Comparison of ENCODE assay signal across 28 cellular contexts in the genomic region with DNA sequence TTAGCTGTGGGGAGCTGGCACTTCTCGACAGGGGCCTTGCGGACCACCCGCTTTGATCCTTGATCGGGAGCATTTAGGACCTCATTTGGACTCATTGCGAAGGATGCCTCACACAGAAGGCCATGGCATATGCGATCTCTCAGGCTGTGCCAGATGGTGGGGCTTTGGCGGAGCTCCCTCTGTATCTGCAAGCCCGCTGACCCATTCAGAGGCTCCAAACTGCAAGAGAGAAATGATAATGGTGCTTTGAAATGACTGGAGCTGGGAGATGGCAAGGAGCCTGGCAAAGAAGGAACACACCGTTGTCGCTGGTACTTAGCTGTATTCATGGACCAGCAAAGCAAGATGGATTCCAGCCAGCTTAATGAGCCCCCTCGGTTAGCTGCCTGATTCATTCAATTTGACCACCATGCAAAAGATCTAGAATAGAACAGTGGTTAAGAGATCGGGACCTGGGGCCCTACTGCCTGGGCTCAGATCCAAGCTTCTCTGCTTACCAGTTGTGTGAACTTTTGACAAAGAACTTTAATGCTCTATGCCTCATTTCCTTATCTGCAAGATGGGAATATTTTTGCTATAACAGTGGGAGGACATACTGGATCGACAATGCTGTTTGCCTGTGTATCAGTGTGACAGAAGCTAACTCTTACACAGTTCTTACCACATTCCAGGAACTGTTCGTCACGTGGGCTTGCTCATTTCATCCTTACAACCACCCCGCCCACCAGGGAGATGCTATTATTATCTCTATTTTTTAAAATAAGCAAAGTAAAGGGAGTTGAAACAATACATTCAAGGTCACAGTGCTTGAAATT.
DNase-seq lines count a peak whose midpoint lies in the region; ATAC-seq, FAIRE-seq and TF ChIP-seq lines count a peak whose summit lies in the region.
"Had no signal": no experiment of that assay in that cellular context is flagged by ENCODE, and none has a peak within 500 bp of the region (broad histone marks: within the 10 kb centered on the region; RNA-seq: fewer than 3 reads in every experiment).

No MANE protein-coding gene starts in this region.

- peaks cover 5% of the 10 kb centered on the region for H3K4me1 ChIP-seq in astrocyte (ENCODE audit: insufficient read depth, low read length)
- H3K4me1 ChIP-seq: A549, gastroesophageal sphincter, prostate gland, spleen had no signal

- H3K9me3 Mint-ChIP-seq in astrocyte (ENCODE audit: unreplicated experiment), result peaks cover 12% of the 10 kb centered on the region
- H3K9me3 Mint-ChIP-seq: activated B cell treated with CpG ODN at 0.5 μM for 24 hours; activated CD4-positive, alpha-beta memory T cell treated with anti-CD3 and anti-CD28 coated beads, Interleukin-2, amount 10 ng/mL, durations not matched to agents 7 days and 5 days; activated naive CD4-positive, alpha-beta T cell treated with anti-CD3 and anti-CD28 coated beads, Interleukin-2, amount 50 U/mL, for 72 hours; activated T-cell treated with anti-CD3 and anti-CD28 coated beads, Interleukin-2, amount 50 U/mL, for 4 hours; natural killer cell treated with Interleukin-12 subunit alpha and Interleukin-12 subunit beta and Interleukin-15 and Interleukin-18, amount 100 ng/mL, for 72 hours; T-helper 1 cell treated with Interleukin-12 subunit alpha and Interleukin-12 subunit beta and Interleukin-4 antibody, amounts not matched to agents 30 μg/mL and 1 μg/mL, for 36 hours had no signal

- intact Hi-C loops in head of caudate nucleus (cut with DNase I), result no loop called here

- no peaks in the 10 kb centered on the region for H3K36me3 ChIP-seq in astrocyte (ENCODE audit: insufficient read depth, low read length)
- H3K36me3 ChIP-seq: gastroesophageal sphincter, prostate gland, spleen had no signal

- H2AFZ ChIP-seq in astrocyte (ENCODE audit: low read depth, low read length), result peak overlapping the region; percentile 2

- peak overlapping the region; percentile 7 for H3K4me2 ChIP-seq in astrocyte (ENCODE audit: low read length)
- H3K4me2 ChIP-seq: A549 had no signal

- no peak overlapping the region for H3K9ac ChIP-seq in astrocyte (ENCODE audit: low read length)

- TF ChIP-seq CTCF in AG10803 (conservative IDR thresholded peaks at IDR 0.05; ENCODE audit: low read length), result no peak
- no peak for TF ChIP-seq CTCF in astrocyte (IDR thresholded peaks at IDR 0.05; ENCODE audit: insufficient read depth, low read depth, low read length)

- peak; percentile 13 for DNase-seq in AG10803 (ENCODE audit: low read depth)
- DNase-seq in NCI-H1092 treated with DMSO at 0.1 percent for 48 hours (lab: John Stamatoyannopoulos, UW), result peak; percentile 82
- DNase-seq in astrocyte (ENCODE audit: low read depth), result peak; percentile 79
- peak in 30 of 42 donors; percentile 5 to 79 (median 32) for DNase-seq in head of caudate nucleus
- DNase-seq in GOT3 (lab: John Stamatoyannopoulos, UW), result no peak
- no peak for DNase-seq in amniotic stem cell (lab: John Stamatoyannopoulos, UW)
- DNase-seq: activated B cell treated with CpG ODN at 0.5 μM for 24 hours; activated CD4-positive, alpha-beta memory T cell treated with anti-CD3 and anti-CD28 coated beads, Interleukin-2, amount 10 ng/mL, durations not matched to agents 7 days and 5 days; activated T-cell treated with anti-CD3 and anti-CD28 coated beads, Interleukin-2, amount 50 U/mL, for 4 hours; DMS53; left cardiac atrium; NCI-H2081 treated with DMSO at 0.1 percent for 48 hours; NCI-H69; spleen; stimulated activated CD4-positive, alpha-beta T cell treated with anti-CD3 and anti-CD28 coated beads, Interleukin-4, amount 100 ng/mL, for 4 hours had no signal

- H3K9me3 ChIP-seq in astrocyte (ENCODE audit: insufficient read depth, low read depth, low read length), result no peaks in the 10 kb centered on the region
- H3K9me3 ChIP-seq: prostate gland had no signal

- no peak overlapping the region for H3K4me3 ChIP-seq in AG10803 (ENCODE audit: low read length)
- H3K4me3 ChIP-seq in astrocyte (ENCODE audit: insufficient read depth, low read depth, low read length), result no peak overlapping the region
- H3K4me3 ChIP-seq: A549, dorsolateral prefrontal cortex, gastroesophageal sphincter, prostate gland, spleen had no signal

- no peak for ATAC-seq in GM18511 (IDR thresholded peaks at IDR 0.05; ENCODE audit: unreplicated experiment)
- ATAC-seq in GM18868 (IDR thresholded peaks at IDR 0.05; ENCODE audit: unreplicated experiment), result no peak
- ATAC-seq: A549; activated naive CD4-positive, alpha-beta T cell treated with anti-CD3 and anti-CD28 coated beads, Interleukin-2, amount 50 U/mL, for 72 hours; activated T-cell treated with anti-CD3 and anti-CD28 coated beads, Interleukin-2, amount 50 U/mL, for 4 hours; gastroesophageal sphincter; left cardiac atrium; natural killer cell treated with Interleukin-12 subunit alpha and Interleukin-12 subunit beta and Interleukin-15 and Interleukin-18, amount 100 ng/mL, for 72 hours had no signal

- H3K27me3 Mint-ChIP-seq in astrocyte (ENCODE audit: low read depth, unreplicated experiment), result peaks cover 34% of the 10 kb centered on the region
- H3K27me3 Mint-ChIP-seq: activated B cell treated with CpG ODN at 0.5 μM for 24 hours; activated CD4-positive, alpha-beta memory T cell treated with anti-CD3 and anti-CD28 coated beads, Interleukin-2, amount 10 ng/mL, durations not matched to agents 7 days and 5 days had no signal

- no peak overlapping the region for H3K27ac ChIP-seq in astrocyte (ENCODE audit: low read depth, low read length)
- H3K27ac ChIP-seq: A549, dorsolateral prefrontal cortex, gastroesophageal sphincter, HL-60, prostate gland, spleen had no signal

- H3K27me3 ChIP-seq in astrocyte (ENCODE audit: insufficient read depth, low read length), result no peaks in the 10 kb centered on the region
- H3K27me3 ChIP-seq: gastroesophageal sphincter, spleen had no signal

- H3K27ac Mint-ChIP-seq in astrocyte (ENCODE audit: unreplicated experiment), result no peak overlapping the region
- H3K27ac Mint-ChIP-seq: activated B cell treated with CpG ODN at 0.5 μM for 24 hours; activated CD4-positive, alpha-beta memory T cell treated with anti-CD3 and anti-CD28 coated beads, Interleukin-2, amount 10 ng/mL, durations not matched to agents 7 days and 5 days; activated naive CD4-positive, alpha-beta T cell treated with anti-CD3 and anti-CD28 coated beads, Interleukin-2, amount 50 U/mL, for 72 hours; IgD-negative memory B cell; natural killer cell treated with Interleukin-12 subunit alpha and Interleukin-12 subunit beta and Interleukin-15 and Interleukin-18, amount 100 ng/mL, for 72 hours; T-helper 1 cell treated with Interleukin-12 subunit alpha and Interleukin-12 subunit beta and Interleukin-4 antibody, amounts not matched to agents 30 μg/mL and 1 μg/mL, for 36 hours had no signal

- peaks cover 1% of the 10 kb centered on the region for H3K36me3 Mint-ChIP-seq in astrocyte (ENCODE audit: low read depth, unreplicated experiment)
- H3K36me3 Mint-ChIP-seq: activated naive CD4-positive, alpha-beta T cell treated with anti-CD3 and anti-CD28 coated beads, Interleukin-2, amount 50 U/mL, for 72 hours; CD14-positive monocyte; natural killer cell treated with Interleukin-12 subunit alpha and Interleukin-12 subunit beta and Interleukin-15 and Interleukin-18, amount 100 ng/mL, for 72 hours had no signal

- H3K4me3 Mint-ChIP-seq in astrocyte (ENCODE audit: unreplicated experiment), result no peak overlapping the region
- H3K4me3 Mint-ChIP-seq: activated B cell treated with CpG ODN at 0.5 μM for 24 hours; activated CD4-positive, alpha-beta memory T cell treated with anti-CD3 and anti-CD28 coated beads, Interleukin-2, amount 10 ng/mL, durations not matched to agents 7 days and 5 days; activated T-cell treated with anti-CD3 and anti-CD28 coated beads, Interleukin-2, amount 50 U/mL, for 4 hours; CD14-positive monocyte; IgD-negative memory B cell; natural killer cell treated with Interleukin-12 subunit alpha and Interleukin-12 subunit beta and Interleukin-15 and Interleukin-18, amount 100 ng/mL, for 72 hours; T-helper 1 cell treated with Interleukin-12 subunit alpha and Interleukin-12 subunit beta and Interleukin-4 antibody, amounts not matched to agents 30 μg/mL and 1 μg/mL, for 36 hours had no signal

- FAIRE-seq in astrocyte (lab: Jason Lieb, UNC), result no peak
- FAIRE-seq: A549, bronchial epithelial cell had no signal

- H4K20me1 ChIP-seq in astrocyte (ENCODE audit: insufficient read depth, low read length), result no peaks in the 10 kb centered on the region

- H3K4me1 Mint-ChIP-seq in astrocyte (ENCODE audit: low read depth, unreplicated experiment), result peaks cover 7% of the 10 kb centered on the region
- H3K4me1 Mint-ChIP-seq: activated B cell treated with CpG ODN at 0.5 μM for 24 hours; activated CD4-positive, alpha-beta memory T cell treated with anti-CD3 and anti-CD28 coated beads, Interleukin-2, amount 10 ng/mL, durations not matched to agents 7 days and 5 days; CD14-positive monocyte; IgD-negative memory B cell had no signal

- no peaks in the 10 kb centered on the region for H3K79me2 ChIP-seq in astrocyte (ENCODE audit: insufficient read depth, low read length)

Comparison
In these comparisons a context has a peak if more than half of its experiments do, and no peak if none do; other contexts are left out.
1. DNase-seq: peak in AG10803 (single experiment), NCI-H1092 treated with DMSO at 0.1 percent for 48 hours (single experiment), astrocyte (single experiment) and head of caudate nucleus (30 of 42); none in GOT3 (single experiment) and amniotic stem cell (single experiment).